Comparison of ENCODE assay signal across 18 cellular contexts in the genomic region with DNA sequence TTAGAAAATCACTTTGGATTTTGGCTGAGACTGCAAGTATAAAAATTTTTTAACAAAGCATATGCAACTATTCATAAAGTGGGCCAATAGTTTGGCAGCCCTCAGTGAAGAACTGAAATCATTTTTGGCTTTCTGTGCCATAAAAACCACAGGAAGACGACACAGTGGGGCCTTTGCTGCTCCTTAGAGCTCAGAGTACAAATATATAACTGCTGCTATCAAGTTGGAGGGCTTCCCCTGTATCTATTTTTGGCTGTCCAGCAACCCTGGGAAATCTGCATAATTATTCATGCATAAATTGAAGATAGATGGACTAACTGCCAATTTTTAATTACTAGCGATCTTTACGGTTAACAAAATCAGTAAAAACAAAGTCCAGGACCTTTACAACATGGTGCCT. TPM values are rescaled to one million over a fixed set of nuclear protein-coding genes. Genes with fewer than 3 reads are reported as not detected.
A peak's percentile ranks its signal among the peaks of the same experiment; 100 is the strongest.
DNase-seq lines count a peak whose midpoint lies in the region; ATAC-seq, FAIRE-seq and TF ChIP-seq lines count a peak whose summit lies in the region.
"Had no signal": no experiment of that assay in that cellular context is flagged by ENCODE, and none has a peak within 500 bp of the region (broad histone marks: within the 10 kb centered on the region; RNA-seq: fewer than 3 reads in every experiment).

No MANE protein-coding gene starts in this region.

- no peak overlapping the region for H3K27ac ChIP-seq in breast epithelium
- H3K27ac ChIP-seq: 22Rv1 had no signal

- DNase-seq in Right ventricle myocardium superior (no peak), left cardiac atrium (no peak), G401 (ENCODE audit: low spot score) (peak; percentile 61), MV-4-11 (lab: John Stamatoyannopoulos, UW) (peak; percentile 9), cerebellum (ENCODE audit: low spot score) (peak; percentile 17), RCC 7860 (ENCODE audit: low spot score) (no peak), breast epithelium (ENCODE audit: low spot score in 2 of 2) (no peak)
- DNase-seq: AML-193; Calu3; CD4-positive, alpha-beta T cell; DMS 273 treated with DMSO at 0.1 percent for 48 hours had no signal

- no peak overlapping the region for H3K4me3 ChIP-seq in breast epithelium
- H3K4me3 ChIP-seq: GM12878, HAP-1 had no signal

- TF ChIP-seq CTCF in breast epithelium (IDR thresholded peaks at IDR 0.05), result no peak

- no peak for FAIRE-seq in RCC 7860 (lab: Jason Lieb, UNC)
- FAIRE-seq: GM12878, H1 had no signal

- no peaks in the 10 kb centered on the region for H3K36me3 ChIP-seq in breast epithelium
- H3K36me3 ChIP-seq: HAP-1 had no signal

- no peaks in the 10 kb centered on the region for H3K9me3 ChIP-seq in breast epithelium
- H3K9me3 ChIP-seq: HAP-1 had no signal

- peaks cover 0 to 8% of the 10 kb centered on the region in 2 donors for H3K27me3 ChIP-seq in breast epithelium

- intact Hi-C loops in Right ventricle myocardium superior (cut with DNase I), result no loop called here
- intact Hi-C loops in left cardiac atrium (cut with DNase I), result no loop called here
- intact Hi-C loops in breast epithelium (cut with DNase I; ENCODE audit: low total_unique reads), result no loop called here

- ATAC-seq in Right ventricle myocardium superior (ENCODE audit: poor library complexity) (peak; percentile 70), left cardiac atrium (no peak), GM18502 (IDR thresholded peaks at IDR 0.05; ENCODE audit: poor library complexity, unreplicated experiment) (no peak)
- ATAC-seq: GM12878 had no signal

- H3K4me1 ChIP-seq in breast epithelium, result peaks cover 0 to 4% of the 10 kb centered on the region in 2 donors

- TF ChIP-seq POLR2A in breast epithelium (IDR thresholded peaks at IDR 0.05), result no peak

- in situ Hi-C loops in G401 (cut with HindIII; ENCODE audit: low sequenced_read_pairs), result no loop called here

RNA-seq across cellular contexts. Expression of gene FTHL17, which starts 51.5 kb away (rescaled TPM):
- total RNA-seq in Right ventricle myocardium superior, result not detected
- not detected for total RNA-seq in left cardiac atrium
- total RNA-seq in G401 (2014; rRNA removed; shearing (Covaris generic)), result not detected in 2 replicates
- total RNA-seq in cerebellum, result not detected
- not detected for total RNA-seq in breast epithelium
- total RNA-seq: Calu3; CD4-positive, alpha-beta T cell; Daoy; GM12878; H1; HT1080 had no signal

Comparison
In these comparisons a context has a peak if more than half of its experiments do, and no peak if none do; other contexts are left out.
1. DNase-seq: peak in G401 (single experiment), MV-4-11 (single experiment) and cerebellum (single experiment); none in Right ventricle myocardium superior (single experiment), left cardiac atrium (single experiment), RCC 7860 (single experiment) and breast epithelium (0 of 2).